26 cellular contexts compared by ENCODE assay signal in genomic region chr6:39599996-39600395, GRCh38.
A peak's percentile ranks its signal among the peaks of the same experiment; 100 is the strongest.
DNase-seq lines count a peak whose midpoint lies in the region; FAIRE-seq and TF ChIP-seq lines count a peak whose summit lies in the region.
"Had no signal": no experiment of that assay in that cellular context is flagged by ENCODE, and none has a peak within 500 bp of the region (broad histone marks: within the 10 kb centered on the region; RNA-seq: fewer than 3 reads in every experiment).

No MANE protein-coding gene starts in this region.

- no peak overlapping the region for H3K4me3 ChIP-seq in astrocyte (ENCODE audit: insufficient read depth, low read depth, low read length)
- H3K4me3 ChIP-seq in mesenchymal stem cell (ENCODE audit: insufficient read depth in 1 of 2, low read depth in 1 of 2, low read length in 2 of 2), result no peak overlapping the region
- H3K4me3 ChIP-seq: ascending aorta, GM12878, heart right ventricle, prostate gland, sigmoid colon had no signal

- no peaks in the 10 kb centered on the region for H3K4me1 Mint-ChIP-seq in astrocyte (ENCODE audit: low read depth, unreplicated experiment)
- H3K4me1 Mint-ChIP-seq: activated CD4-positive, alpha-beta T cell treated with anti-CD3 and anti-CD28 coated beads, Interleukin-2, amount 10 ng/mL, durations not matched to agents 24 days and 14 days had no signal

- H3K14ac ChIP-seq in mesenchymal stem cell (ENCODE audit: low read length in 2 of 2), result no peak overlapping the region

- H2BK12ac ChIP-seq in mesenchymal stem cell (ENCODE audit: low read length in 2 of 2), result no peak overlapping the region

- H2BK5ac ChIP-seq in mesenchymal stem cell (ENCODE audit: low read depth, low read length, poor library complexity, severe bottlenecking), result no peak overlapping the region

- H3K23ac ChIP-seq in mesenchymal stem cell (ENCODE audit: low read length in 2 of 2), result no peak overlapping the region

- H4K91ac ChIP-seq in mesenchymal stem cell (ENCODE audit: low read length), result no peak overlapping the region

- no peaks in the 10 kb centered on the region for H3K9me3 ChIP-seq in astrocyte (ENCODE audit: insufficient read depth, low read depth, low read length)
- no peaks in the 10 kb centered on the region for H3K9me3 ChIP-seq in mesenchymal stem cell (ENCODE audit: control insufficient read depth, low read length)
- H3K9me3 ChIP-seq: ascending aorta, heart right ventricle, neutrophil, prostate gland, sigmoid colon had no signal

- no peak overlapping the region for H3K27ac Mint-ChIP-seq in astrocyte (ENCODE audit: unreplicated experiment)
- H3K27ac Mint-ChIP-seq: activated CD4-positive, alpha-beta T cell treated with anti-CD3 and anti-CD28 coated beads, Interleukin-2, amount 10 ng/mL, durations not matched to agents 24 days and 14 days; type B pancreatic cell had no signal

- no peaks in the 10 kb centered on the region for H3K79me2 ChIP-seq in astrocyte (ENCODE audit: insufficient read depth, low read length)

- H3K27me3 Mint-ChIP-seq in astrocyte (ENCODE audit: low read depth, unreplicated experiment), result no peaks in the 10 kb centered on the region
- H3K27me3 Mint-ChIP-seq: type B pancreatic cell had no signal

- H3K27me3 ChIP-seq in astrocyte (ENCODE audit: insufficient read depth, low read length) (no peaks in the 10 kb centered on the region), mesenchymal stem cell (ENCODE audit: control insufficient read depth in 1 of 2, insufficient read depth in 1 of 2, low read length in 2 of 2) (no peaks in the 10 kb centered on the region)
- H3K27me3 ChIP-seq: ascending aorta, sigmoid colon had no signal

- CTCF ChIA-PET in RWPE1 (lab: Yijun Ruan, JAX), result no interaction called here

- peaks cover 2% of the 10 kb centered on the region for H3K9me3 Mint-ChIP-seq in astrocyte (ENCODE audit: unreplicated experiment)
- H3K9me3 Mint-ChIP-seq: activated CD4-positive, alpha-beta T cell treated with anti-CD3 and anti-CD28 coated beads, Interleukin-2, amount 10 ng/mL, durations not matched to agents 24 days and 14 days; type B pancreatic cell had no signal

- H4K20me1 ChIP-seq in astrocyte (ENCODE audit: insufficient read depth, low read length), result no peaks in the 10 kb centered on the region

- no peak overlapping the region for H2BK15ac ChIP-seq in mesenchymal stem cell (ENCODE audit: low read depth, poor library complexity, severe bottlenecking)

- H3K4ac ChIP-seq in mesenchymal stem cell (ENCODE audit: low read depth in 1 of 2, low read length in 2 of 2), result no peak overlapping the region

- 42% methylated on average over 2 of the region's 2 CpGs for WGBS in mesenchymal stem cell

- H3K4me2 ChIP-seq in astrocyte (ENCODE audit: low read length), result no peak overlapping the region
- no peak overlapping the region for H3K4me2 ChIP-seq in mesenchymal stem cell (ENCODE audit: low read length, poor library complexity, severe bottlenecking)

- TF ChIP-seq CTCF in astrocyte (IDR thresholded peaks at IDR 0.05; ENCODE audit: insufficient read depth, low read depth, low read length), result no peak
- TF ChIP-seq CTCF in RWPE1 (conservative IDR thresholded peaks at IDR 0.05; ENCODE audit: low read depth), result no peak

- no peak overlapping the region for H4K8ac ChIP-seq in mesenchymal stem cell (ENCODE audit: low read length)

- H3K4me1 ChIP-seq in astrocyte (ENCODE audit: insufficient read depth, low read length) (no peaks in the 10 kb centered on the region), mesenchymal stem cell (ENCODE audit: control insufficient read depth, insufficient read depth, low read depth, low read length) (no peaks in the 10 kb centered on the region)
- H3K4me1 ChIP-seq: ascending aorta, heart right ventricle, prostate gland had no signal

- no peak overlapping the region for H2BK120ac ChIP-seq in mesenchymal stem cell (ENCODE audit: low read depth, low read length)

- H3K79me1 ChIP-seq in mesenchymal stem cell (replicated peaks; ENCODE audit: low read length, poor library complexity, severe bottlenecking), result no peaks in the 10 kb centered on the region

- no peak overlapping the region for H3K9ac ChIP-seq in astrocyte (ENCODE audit: low read length)
- no peak overlapping the region for H3K9ac ChIP-seq in mesenchymal stem cell (ENCODE audit: low read length)

- H3K4me3 Mint-ChIP-seq in astrocyte (ENCODE audit: unreplicated experiment), result no peak overlapping the region
- H3K4me3 Mint-ChIP-seq: activated CD4-positive, alpha-beta T cell treated with anti-CD3 and anti-CD28 coated beads, Interleukin-2, amount 10 ng/mL, durations not matched to agents 24 days and 14 days; type B pancreatic cell had no signal

- H3K18ac ChIP-seq in mesenchymal stem cell (ENCODE audit: low read depth in 1 of 2, low read length in 2 of 2), result no peak overlapping the region

- DNase-seq in EL, result peak; percentile 0
- peak; percentile 67 for DNase-seq in NCI-H1694 (lab: John Stamatoyannopoulos, UW)
- peak; percentile 13 for DNase-seq in astrocyte (ENCODE audit: low read depth)
- DNase-seq in mesenchymal stem cell, result peak; percentile 48
- no peak for DNase-seq in iPS-NIHi11 (ENCODE audit: low spot score)
- no peak for DNase-seq in dermis blood vessel endothelial cell
- no peak for DNase-seq in RWPE1 (ENCODE audit: low spot score)
- no peak for DNase-seq in amygdala (lab: John Stamatoyannopoulos, UW)
- DNase-seq: activated CD4-positive, alpha-beta T cell treated with anti-CD3 and anti-CD28 coated beads, Interleukin-2, amount 10 ng/mL, durations not matched to agents 24 days and 14 days; activated naive CD4-positive, alpha-beta T cell treated with anti-CD3 and anti-CD28 coated beads, Interleukin-2, amount 50 U/mL, for 16 hours; AML-193; central memory CD4-positive, alpha-beta T cell; H7; heart right ventricle; Kasumi-1; NCI-H1105; NCI-H2107; NCI-H510A treated with DMSO at 0.1 percent for 48 hours; sigmoid colon; T-helper 2 cell had no signal

- H3K27ac ChIP-seq in astrocyte (ENCODE audit: low read depth, low read length) (no peak overlapping the region), mesenchymal stem cell (ENCODE audit: low read length, poor library complexity, severe bottlenecking) (no peak overlapping the region), RWPE1 (no peak overlapping the region)
- H3K27ac ChIP-seq: ascending aorta, heart right ventricle, neutrophil, prostate gland had no signal

- no peak overlapping the region for H2AK5ac ChIP-seq in mesenchymal stem cell (ENCODE audit: low read length, severe bottlenecking)

- FAIRE-seq in astrocyte (lab: Jason Lieb, UNC), result no peak
- FAIRE-seq: GM12878, HepG2 had no signal

- no peaks in the 10 kb centered on the region for H3K36me3 ChIP-seq in astrocyte (ENCODE audit: insufficient read depth, low read length)
- no peaks in the 10 kb centered on the region for H3K36me3 ChIP-seq in mesenchymal stem cell (ENCODE audit: control insufficient read depth in 1 of 2, insufficient read depth in 2 of 2, low read depth in 1 of 2, low read length in 2 of 2)
- H3K36me3 ChIP-seq: ascending aorta, heart right ventricle, neutrophil, prostate gland, sigmoid colon had no signal

- POLR2A ChIA-PET in RWPE1 (lab: Yijun Ruan, JAX; ENCODE audit: low non-redundant PET), result no interaction called here

- H2AFZ ChIP-seq in astrocyte (ENCODE audit: low read depth, low read length), result no peak overlapping the region
- H2AFZ ChIP-seq in mesenchymal stem cell (ENCODE audit: low read depth, low read length), result no peak overlapping the region

- H3K36me3 Mint-ChIP-seq in astrocyte (ENCODE audit: low read depth, unreplicated experiment), result no peaks in the 10 kb centered on the region
- H3K36me3 Mint-ChIP-seq: type B pancreatic cell had no signal

Comparison
In these comparisons a context has a peak if more than half of its experiments do, and no peak if none do; other contexts are left out.
1. DNase-seq: peak in EL (single experiment), NCI-H1694 (single experiment), astrocyte (single experiment) and mesenchymal stem cell (single experiment); none in iPS-NIHi11 (single experiment), dermis blood vessel endothelial cell (single experiment), RWPE1 (single experiment) and amygdala (0 of 56).